ENCODE assay signal across 8 cellular contexts in the genomic region with DNA sequence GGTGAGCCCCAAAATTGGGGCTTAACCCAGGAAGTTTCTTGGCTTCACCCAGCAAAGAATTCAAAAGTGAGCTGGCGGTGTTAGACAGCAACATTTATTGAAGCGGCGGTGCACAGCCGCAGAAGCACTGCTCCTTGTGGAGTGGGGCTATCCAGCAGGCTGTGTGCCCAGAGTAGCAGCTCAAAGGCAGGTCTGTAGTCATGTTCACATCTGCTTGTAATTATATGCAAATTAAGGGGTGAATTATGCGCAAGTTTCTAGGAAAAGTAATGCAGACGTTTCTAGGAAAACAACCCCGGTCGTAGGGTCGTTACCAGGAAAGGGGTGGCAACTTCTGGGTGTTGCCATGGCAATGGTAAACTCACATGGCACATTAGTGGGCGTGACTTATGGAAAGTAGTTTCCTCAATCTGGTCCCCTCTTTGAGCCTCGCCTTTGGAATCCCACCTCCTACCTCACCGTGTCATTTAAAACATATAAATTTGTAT. TPM values are rescaled to one million over a fixed set of nuclear protein-coding genes. Genes with fewer than 3 reads are reported as not detected.
DNase-seq lines count a peak whose midpoint lies in the region; ATAC-seq, FAIRE-seq and TF ChIP-seq lines count a peak whose summit lies in the region.

No MANE protein-coding gene starts in this region.

- peaks cover 32% of the 10 kb centered on the region for H3K4me1 ChIP-seq in HepG2 (ENCODE audit: insufficient read depth, low read length)

- H3K4me3 ChIP-seq in choroid plexus epithelial cell (ENCODE audit: low read depth, low read length) (peak overlapping the region; percentile 49), HepG2 (replicated peaks in 1 of 3; ENCODE audit: insufficient read depth in 1 of 3, low read depth in 2 of 3, low read length in 3 of 3) (peak overlapping the region in 2 of 3 experiments; percentile 13 to 26; a peak in 2 of 6 replicates)

- H2AFZ ChIP-seq in HepG2 (ENCODE audit: low read length), result no peak overlapping the region

- no peak overlapping the region for H3K9ac ChIP-seq in HepG2 (ENCODE audit: insufficient read depth, low read depth, low read length)

- WGBS in HepG2 (ENCODE audit: low lambda C conversion rate), result 25% methylated on average over 12 of the region's 12 CpGs

- TF ChIP-seq EP300 in HepG2 (IDR thresholded peaks at IDR 0.05; ENCODE audit: low read depth in 2 of 2, low read length in 2 of 2) (no peak), HepG2 (CRISPR knock-in tag; IDR thresholded peaks at IDR 0.05; ENCODE audit: borderline replicate concordance) (no peak)

- no TSS peak for BruUV-seq in HepG2 (replicated peaks; lab: Mats Ljungman, UMichigan)

- H3K9me3 ChIP-seq in HepG2 (ENCODE audit: low read length), result no peaks in the 10 kb centered on the region

- FAIRE-seq in HepG2 (lab: Jason Lieb, UNC), result no peak

- H3K79me2 ChIP-seq in HepG2 (ENCODE audit: insufficient read depth, low read length), result no peaks in the 10 kb centered on the region

- intact Hi-C loops in HepG2 (cut with micrococcal nuclease; ENCODE audit: unreplicated experiment), result no loop called here

- CTCF ChIA-PET in HepG2 (lab: Yijun Ruan, JAX; ENCODE audit: low intra/inter-chr PET ratio, low total read pairs), result no interaction called here

- no peaks in the 10 kb centered on the region for H3K36me3 ChIP-seq in HepG2 (replicated peaks in 1 of 2; ENCODE audit: control insufficient read depth in 1 of 2, insufficient read depth in 2 of 2, low read length in 2 of 2)

- H3K4me2 ChIP-seq in HepG2 (ENCODE audit: low read depth, low read length), result peak overlapping the region; percentile 57

- in situ Hi-C loops in HepG2 (cut with HindIII; ENCODE audit: extremely low pct_ligation_motif_present, low pct_unique_long_range_greater_than_20kb), result no loop called here

- TF ChIP-seq RAD21 in HepG2 (CRISPR knock-in tag; IDR thresholded peaks at IDR 0.05), result no peak

- ATAC-seq in GM18867 (IDR thresholded peaks at IDR 0.05; ENCODE audit: unreplicated experiment) (peak; percentile 72), HepG2 (peak; percentile 64), GM21717 (IDR thresholded peaks at IDR 0.05; ENCODE audit: unreplicated experiment) (no peak)

- no peaks in the 10 kb centered on the region for H3K27me3 ChIP-seq in HepG2 (ENCODE audit: control insufficient read depth in 1 of 2, insufficient read depth in 2 of 2, low read length in 2 of 2)

- no peak for TF ChIP-seq POLR2A in HepG2 (IDR thresholded peaks at IDR 0.05; ENCODE audit: insufficient read depth in 1 of 2, low read depth in 2 of 2, low read length in 2 of 2)

- no peaks in the 10 kb centered on the region for H4K20me1 ChIP-seq in HepG2 (ENCODE audit: insufficient read depth, low read length)

- H3K27ac ChIP-seq in HepG2 (ENCODE audit: extremely low read length, insufficient read depth, low read length), result no peak overlapping the region

- DNase-seq in Kasumi-1 (lab: John Stamatoyannopoulos, UW) (peak; percentile 74 to 76), choroid plexus epithelial cell (ENCODE audit: low read depth) (peak; percentile 62), HepG2 (ENCODE audit: low spot score) (no peak), SKM-1 (lab: John Stamatoyannopoulos, UW; ENCODE audit: unreplicated experiment) (no peak)
- DNase-seq in activated CD4-positive, alpha-beta T cell treated with anti-CD3 and anti-CD28 coated beads for 24 hours (ENCODE audit: low read depth in 2 of 2), result peak; percentile 44 to 45
- DNase-seq in stimulated activated CD4-positive, alpha-beta T cell treated with anti-CD3 and anti-CD28 coated beads, Interleukin-4, amount 100 ng/mL, for 48 hours (ENCODE audit: low read depth in 2 of 2), result peak; percentile 35 to 46

- TF ChIP-seq CTCF in choroid plexus epithelial cell (conservative IDR thresholded peaks at IDR 0.05; ENCODE audit: low read depth, low read length) (no peak), HepG2 (CRISPR knock-in tag; IDR thresholded peaks at IDR 0.05) (no peak)

- POLR2A ChIA-PET in HepG2 (lab: Yijun Ruan, JAX), result no interaction called here

TF ChIP-seq in HepG2, 621 proteins besides CTCF, POLR2A, EP300 and RAD21:
- TF ChIP-seq NFE2L2 (IDR thresholded peaks at IDR 0.05; ENCODE audit: low read length) (no peak), RFX1 (IDR thresholded peaks at IDR 0.05) (peak; percentile 57; the same call in 1 of the 2 replicates), BCL6 (CRISPR knock-in tag; IDR thresholded peaks at IDR 0.05) (peak; percentile 49; the same call in 1 of the 2 replicates), CBFB (CRISPR knock-in tag; IDR thresholded peaks at IDR 0.05) (no peak), RFX3 (CRISPR knock-in tag; IDR thresholded peaks at IDR 0.05) (peak; percentile 76), ZNF670 (CRISPR knock-in tag; IDR thresholded peaks at IDR 0.05; ENCODE audit: borderline replicate concordance) (no peak), ZNF510 (CRISPR knock-in tag; IDR thresholded peaks at IDR 0.05; ENCODE audit: low read depth) (no peak), ZNF33B (CRISPR knock-in tag; IDR thresholded peaks at IDR 0.05) (no peak)
- TF ChIP-seq, protein P1, sequence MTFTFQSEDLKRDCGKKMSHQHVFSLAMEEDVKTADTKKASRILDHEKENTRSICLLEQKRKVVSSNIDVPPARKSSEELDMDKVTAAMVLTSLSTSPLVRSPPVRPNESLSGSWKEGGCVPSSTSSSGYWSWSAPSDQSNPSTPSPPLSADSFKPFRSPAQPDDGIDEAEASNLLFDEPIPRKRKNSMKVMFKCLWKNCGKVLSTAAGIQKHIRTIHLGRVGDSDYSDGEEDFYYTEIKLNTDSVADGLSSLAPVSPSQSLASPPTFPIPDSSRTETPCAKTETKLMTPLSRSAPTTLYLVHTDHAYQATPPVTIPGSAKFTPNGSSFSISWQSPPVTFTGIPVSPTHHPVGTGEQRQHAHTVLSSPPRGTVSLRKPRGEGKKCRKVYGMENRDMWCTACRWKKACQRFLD (CRISPR knock-in tag; IDR thresholded peaks at IDR 0.05; ENCODE audit: borderline replicate concordance), result no peak

RNA-seq across cellular contexts. Expression of a gene that starts 13.7 kb away (rescaled TPM):
- total RNA-seq in HepG2 (2016; rRNA removed; fragmentation: Illumina TruSeq; extraction: Trizol), result 25.2 and 33.6 TPM in 2 replicates
- 7.9 and 13.5 TPM in 2 replicates for total RNA-seq in HepG2 (2016; cell fraction: cytosol; rRNA removed; fragmentation: Illumina TruSeq; extraction: Trizol; ENCODE audit: low read depth)
- total RNA-seq in HepG2 (2016; cell fraction: insoluble cytoplasmic fraction; rRNA removed; fragmentation: Illumina TruSeq; extraction: Trizol), result 25.6 and 31.4 TPM in 2 replicates
- total RNA-seq in HepG2 (2016; cell fraction: membrane; rRNA removed; fragmentation: Illumina TruSeq; extraction: Trizol), result 18.4 and 19.0 TPM in 2 replicates
- total RNA-seq in HepG2 (2016; cell fraction: nucleus; rRNA removed; fragmentation: Illumina TruSeq; extraction: Trizol), result 25.8 and 27.2 TPM in 2 replicates
- polyA plus RNA-seq in HepG2 (2011; rRNA removed), result 20.1 and 24.0 TPM in 2 replicates
- 10.9 and 15.6 TPM in 2 replicates for polyA plus RNA-seq in HepG2 (2011; cell fraction: cytosol; rRNA removed)
- polyA plus RNA-seq in HepG2 (2011; cell fraction: nucleus; rRNA removed), result 19.7 and 19.8 TPM in 2 replicates
- polyA plus RNA-seq in HepG2 (2012), result 28.6 and 34.5 TPM in 2 replicates
- 4.4 and 4.5 TPM in 2 replicates for polyA plus RNA-seq in HepG2 (2016; cell fraction: cytosol; fragmentation: Illumina TruSeq; extraction: Trizol; ENCODE audit: low read depth)
- 19.2 and 21.5 TPM in 2 replicates for polyA plus RNA-seq in HepG2 (2016; cell fraction: insoluble cytoplasmic fraction; fragmentation: Illumina TruSeq; extraction: Trizol; ENCODE audit: low read depth)
- polyA plus RNA-seq in HepG2 (2016; cell fraction: membrane; fragmentation: Illumina TruSeq; extraction: Trizol; ENCODE audit: low read depth), result 8.7 and 9.9 TPM in 2 replicates
- polyA plus RNA-seq in HepG2 (2016; cell fraction: nucleus; fragmentation: Illumina TruSeq; extraction: Trizol; ENCODE audit: insufficient read depth, low read depth), result 29.1 and 29.9 TPM in 2 replicates
- 16.4 and 17.8 TPM in 2 replicates for polyA minus RNA-seq in HepG2 (2011; rRNA and poly(A)+ RNA removed; ENCODE audit: low replicate concordance)
- polyA minus RNA-seq in HepG2 (2011; cell fraction: cytosol; rRNA and poly(A)+ RNA removed), result 30.3 and 34.7 TPM in 2 replicates
- 64.3 and 71.3 TPM in 2 replicates for polyA minus RNA-seq in HepG2 (2011; cell fraction: nucleus; rRNA and poly(A)+ RNA removed)

RNA-seq across cellular contexts. Expression of a gene that starts 52.0 kb away (rescaled TPM):
- total RNA-seq in HepG2 (2016; rRNA removed; fragmentation: Illumina TruSeq; extraction: Trizol), result 24.5 and 41.5 TPM in 2 replicates
- total RNA-seq in HepG2 (2016; cell fraction: cytosol; rRNA removed; fragmentation: Illumina TruSeq; extraction: Trizol; ENCODE audit: low read depth), result 10.6 and 11.3 TPM in 2 replicates
- 18.6 and 40.4 TPM in 2 replicates for total RNA-seq in HepG2 (2016; cell fraction: insoluble cytoplasmic fraction; rRNA removed; fragmentation: Illumina TruSeq; extraction: Trizol)
- 23.9 and 24.7 TPM in 2 replicates for total RNA-seq in HepG2 (2016; cell fraction: membrane; rRNA removed; fragmentation: Illumina TruSeq; extraction: Trizol)
- total RNA-seq in HepG2 (2016; cell fraction: nucleus; rRNA removed; fragmentation: Illumina TruSeq; extraction: Trizol), result 34.4 and 46.6 TPM in 2 replicates
- 30.9 and 34.0 TPM in 2 replicates for polyA plus RNA-seq in HepG2 (2011; rRNA removed)
- 34.8 and 39.4 TPM in 2 replicates for polyA plus RNA-seq in HepG2 (2011; cell fraction: cytosol; rRNA removed)
- polyA plus RNA-seq in HepG2 (2011; cell fraction: nucleus; rRNA removed), result 28.4 and 28.9 TPM in 2 replicates
- 47.8 and 53.2 TPM in 2 replicates for polyA plus RNA-seq in HepG2 (2012)
- polyA plus RNA-seq in HepG2 (2016; cell fraction: cytosol; fragmentation: Illumina TruSeq; extraction: Trizol; ENCODE audit: low read depth), result 7.1 and 8.1 TPM in 2 replicates
- polyA plus RNA-seq in HepG2 (2016; cell fraction: insoluble cytoplasmic fraction; fragmentation: Illumina TruSeq; extraction: Trizol; ENCODE audit: low read depth), result 20.8 and 23.9 TPM in 2 replicates
- polyA plus RNA-seq in HepG2 (2016; cell fraction: membrane; fragmentation: Illumina TruSeq; extraction: Trizol; ENCODE audit: low read depth), result 17.5 and 18.0 TPM in 2 replicates
- polyA plus RNA-seq in HepG2 (2016; cell fraction: nucleus; fragmentation: Illumina TruSeq; extraction: Trizol; ENCODE audit: insufficient read depth, low read depth), result 44.2 and 50.8 TPM in 2 replicates
- 45.2 and 45.6 TPM in 2 replicates for polyA minus RNA-seq in HepG2 (2011; rRNA and poly(A)+ RNA removed; ENCODE audit: low replicate concordance)
- polyA minus RNA-seq in HepG2 (2011; cell fraction: cytosol; rRNA and poly(A)+ RNA removed), result 50.7 and 53.4 TPM in 2 replicates
- 30.8 and 31.8 TPM in 2 replicates for polyA minus RNA-seq in HepG2 (2011; cell fraction: nucleus; rRNA and poly(A)+ RNA removed)

Comparison
In these comparisons a context has a peak if more than half of its experiments do, and no peak if none do; other contexts are left out.
1. DNase-seq: peak in Kasumi-1 (2 of 2), activated CD4-positive, alpha-beta T cell treated with anti-CD3 and anti-CD28 coated beads for 24 hours (2 of 2), choroid plexus epithelial cell (single experiment) and stimulated activated CD4-positive, alpha-beta T cell treated with anti-CD3 and anti-CD28 coated beads, Interleukin-4, amount 100 ng/mL, for 48 hours (2 of 2); none in HepG2 (single experiment) and SKM-1 (single experiment).